In the genomic region with DNA sequence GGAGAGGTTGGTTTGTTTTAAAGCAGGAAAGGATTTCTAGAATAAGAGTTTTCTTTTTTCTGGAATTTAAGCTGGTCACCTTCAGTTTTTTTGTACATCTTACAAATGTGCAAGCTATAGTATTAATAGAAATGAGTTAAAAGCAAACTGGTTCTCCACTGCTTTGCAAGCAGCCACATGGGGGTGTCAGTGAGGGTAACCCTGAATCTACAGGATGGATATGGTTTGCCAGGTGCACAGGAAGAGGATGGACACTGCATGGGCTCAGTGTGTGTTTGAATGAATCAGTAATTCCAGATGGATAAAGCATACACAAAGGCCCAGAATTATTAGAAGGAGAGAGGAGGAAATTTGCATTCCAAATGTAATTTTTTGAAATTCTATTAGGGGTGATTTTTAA, we compare ENCODE assay signal across 19 cellular contexts.
DNase-seq lines count a peak whose midpoint lies in the region; ATAC-seq and TF ChIP-seq lines count a peak whose summit lies in the region.
"Had no signal": no experiment of that assay in that cellular context is flagged by ENCODE, and none has a peak within 500 bp of the region (broad histone marks: within the 10 kb centered on the region; RNA-seq: fewer than 3 reads in every experiment).

No MANE protein-coding gene starts in this region.

- 0 out of 2 replicates have a peak overlapping the region, but pooled peaks have one; percentile 8 for H3K27ac ChIP-seq in BLaER1
- H3K27ac ChIP-seq in DND-41 (ENCODE audit: low read length), result no peak overlapping the region
- H3K27ac ChIP-seq: colonic mucosa had no signal

- H3K4me3 Mint-ChIP-seq in activated T-helper 17 cell treated with anti-CD3 and anti-CD28 coated beads, Interleukin-2, amount 50 U/mL, for 72 hours, result no peak overlapping the region
- H3K4me3 Mint-ChIP-seq in memory B cell, result no peak overlapping the region
- H3K4me3 Mint-ChIP-seq in activated CD4-positive, alpha-beta T cell treated with anti-CD3 and anti-CD28 coated beads, Interleukin-2, amount 10 ng/mL, durations not matched to agents 24 days and 14 days, result no peak overlapping the region

- H3K36me3 ChIP-seq in BLaER1, result peaks cover 95% of the 10 kb centered on the region
- H3K36me3 ChIP-seq in DND-41 (ENCODE audit: insufficient read depth, low read length), result peaks cover 79% of the 10 kb centered on the region
- H3K36me3 ChIP-seq: colonic mucosa had no signal

- H3K9me3 ChIP-seq in BLaER1 (no peaks in the 10 kb centered on the region), DND-41 (ENCODE audit: insufficient read depth, low read length, severe bottlenecking) (no peaks in the 10 kb centered on the region)
- H3K9me3 ChIP-seq: body of pancreas, colonic mucosa, psoas muscle had no signal

- peaks cover 83% of the 10 kb centered on the region for H3K36me3 Mint-ChIP-seq in activated T-helper 17 cell treated with anti-CD3 and anti-CD28 coated beads, Interleukin-2, amount 50 U/mL, for 72 hours (ENCODE audit: low read depth)
- peaks cover 49% of the 10 kb centered on the region for H3K36me3 Mint-ChIP-seq in memory B cell
- peaks cover 38% of the 10 kb centered on the region for H3K36me3 Mint-ChIP-seq in activated CD4-positive, alpha-beta T cell treated with anti-CD3 and anti-CD28 coated beads, Interleukin-2, amount 10 ng/mL, durations not matched to agents 24 days and 14 days (ENCODE audit: low read depth)

- H3K27me3 Mint-ChIP-seq in activated T-helper 17 cell treated with anti-CD3 and anti-CD28 coated beads, Interleukin-2, amount 50 U/mL, for 72 hours, result no peaks in the 10 kb centered on the region
- no peaks in the 10 kb centered on the region for H3K27me3 Mint-ChIP-seq in memory B cell
- no peaks in the 10 kb centered on the region for H3K27me3 Mint-ChIP-seq in activated CD4-positive, alpha-beta T cell treated with anti-CD3 and anti-CD28 coated beads, Interleukin-2, amount 10 ng/mL, durations not matched to agents 24 days and 14 days
- H3K27me3 Mint-ChIP-seq: IgD-negative memory B cell had no signal

- H3K79me2 ChIP-seq in DND-41 (ENCODE audit: insufficient read depth, low read length), result 0 out of 2 replicates have a peak, but pooled peaks cover 2% of the 10 kb centered on the region

- no peaks in the 10 kb centered on the region for H3K4me1 Mint-ChIP-seq in activated T-helper 17 cell treated with anti-CD3 and anti-CD28 coated beads, Interleukin-2, amount 50 U/mL, for 72 hours
- H3K4me1 Mint-ChIP-seq in memory B cell, result peaks cover 3% of the 10 kb centered on the region
- no peaks in the 10 kb centered on the region for H3K4me1 Mint-ChIP-seq in activated CD4-positive, alpha-beta T cell treated with anti-CD3 and anti-CD28 coated beads, Interleukin-2, amount 10 ng/mL, durations not matched to agents 24 days and 14 days

- TF ChIP-seq CTCF in DND-41 (IDR thresholded peaks at IDR 0.05; ENCODE audit: borderline replicate concordance, extremely low read depth, low read length, poor library complexity, severe bottlenecking), result peak; percentile 11

- ATAC-seq in DND-41 (ENCODE audit: insufficient read depth, low read depth), result no peak
- ATAC-seq in activated T-helper 17 cell treated with anti-CD3 and anti-CD28 coated beads, Interleukin-2, amount 50 U/mL, for 72 hours (replicated peaks), result no peak
- ATAC-seq in memory B cell (ENCODE audit: low read depth), result no peak
- ATAC-seq in HG03025 (IDR thresholded peaks at IDR 0.05; ENCODE audit: low FRiP score, unreplicated experiment), result no peak
- no peak for ATAC-seq in HG03469 (IDR thresholded peaks at IDR 0.05; ENCODE audit: unreplicated experiment)
- ATAC-seq: activated CD4-positive, CD25-positive, alpha-beta regulatory T cell treated with anti-CD3 and anti-CD28 coated beads, Interleukin-2, amount 50 U/mL, for 24 hours; body of pancreas; Panc1; psoas muscle had no signal

- intact Hi-C loops in activated CD4-positive, alpha-beta T cell treated with anti-CD3 and anti-CD28 coated beads, Interleukin-2, amount 10 ng/mL, durations not matched to agents 24 days and 14 days (cut with micrococcal nuclease), result no loop called here

- DNase-seq in DND-41 (no peak), memory B cell (ENCODE audit: low spot score in 2 of 2) (no peak)
- no peak for DNase-seq in activated CD4-positive, alpha-beta T cell treated with anti-CD3 and anti-CD28 coated beads, Interleukin-2, amount 10 ng/mL, durations not matched to agents 24 days and 14 days
- DNase-seq: activated T-cell treated with anti-CD3 and anti-CD28 coated beads, Interleukin-2, amount 50 U/mL, for 1 hour; body of pancreas; colonic mucosa; mammary epithelial cell; NCI-H1105 treated with DMSO at 0.1 percent for 48 hours; NCI-H2107; NCI-H446; psoas muscle had no signal

- H3K27me3 ChIP-seq in BLaER1 (no peaks in the 10 kb centered on the region), DND-41 (ENCODE audit: insufficient read depth, low read length, poor library complexity) (no peaks in the 10 kb centered on the region)
- H3K27me3 ChIP-seq: body of pancreas, colonic mucosa had no signal

- no peak overlapping the region for H3K9ac ChIP-seq in BLaER1
- no peak overlapping the region for H3K9ac ChIP-seq in DND-41 (ENCODE audit: low read depth, low read length)

- peak overlapping the region; percentile 16 for H3K27ac Mint-ChIP-seq in activated T-helper 17 cell treated with anti-CD3 and anti-CD28 coated beads, Interleukin-2, amount 50 U/mL, for 72 hours
- peak overlapping the region; percentile 52 for H3K27ac Mint-ChIP-seq in memory B cell
- H3K27ac Mint-ChIP-seq in activated CD4-positive, alpha-beta T cell treated with anti-CD3 and anti-CD28 coated beads, Interleukin-2, amount 10 ng/mL, durations not matched to agents 24 days and 14 days, result no peak overlapping the region

- H2AFZ ChIP-seq in DND-41 (ENCODE audit: low read depth, low read length), result no peak overlapping the region

- H3K4me3 ChIP-seq in BLaER1 (no peak overlapping the region), DND-41 (ENCODE audit: low read depth in 1 of 2, low read length in 2 of 2) (no peak overlapping the region)
- H3K4me3 ChIP-seq: body of pancreas, colonic mucosa, psoas muscle, skin epidermis had no signal

- H4K20me1 ChIP-seq in BLaER1, result no peaks in the 10 kb centered on the region
- no peaks in the 10 kb centered on the region; the same call in none of the 2 replicates for H4K20me1 ChIP-seq in DND-41 (ENCODE audit: insufficient read depth, low read length)

- H3K4me2 ChIP-seq in BLaER1, result peak overlapping the region; percentile 38
- no peak overlapping the region for H3K4me2 ChIP-seq in DND-41 (ENCODE audit: insufficient read depth, low read length)

- H3K4me1 ChIP-seq in BLaER1, result peaks cover 24% of the 10 kb centered on the region
- no peaks in the 10 kb centered on the region for H3K4me1 ChIP-seq in DND-41 (ENCODE audit: insufficient read depth, low read length)
- H3K4me1 ChIP-seq: colonic mucosa had no signal

- no peaks in the 10 kb centered on the region for H3K9me3 Mint-ChIP-seq in activated T-helper 17 cell treated with anti-CD3 and anti-CD28 coated beads, Interleukin-2, amount 50 U/mL, for 72 hours
- no peaks in the 10 kb centered on the region for H3K9me3 Mint-ChIP-seq in memory B cell
- no peaks in the 10 kb centered on the region for H3K9me3 Mint-ChIP-seq in activated CD4-positive, alpha-beta T cell treated with anti-CD3 and anti-CD28 coated beads, Interleukin-2, amount 10 ng/mL, durations not matched to agents 24 days and 14 days
- H3K9me3 Mint-ChIP-seq: IgD-negative memory B cell had no signal
